In genomic region chr20:6169251-6169650, GRCh38 we compare ENCODE assay signal across 15 cellular contexts. TPM values are rescaled to one million over a fixed set of nuclear protein-coding genes. Genes with fewer than 3 reads are reported as not detected.
DNase-seq lines count a peak whose midpoint lies in the region; ATAC-seq and TF ChIP-seq lines count a peak whose summit lies in the region.
"Had no signal": no experiment of that assay in that cellular context is flagged by ENCODE, and none has a peak within 500 bp of the region (broad histone marks: within the 10 kb centered on the region; RNA-seq: fewer than 3 reads in every experiment).

No MANE protein-coding gene starts in this region.

- no peaks in the 10 kb centered on the region for H3K9me2 ChIP-seq in MM.1S (replicated peaks; ENCODE audit: insufficient read depth, low read length)

- no peak overlapping the region for H3K27ac Mint-ChIP-seq in neural progenitor cell
- H3K27ac Mint-ChIP-seq: activated CD4-positive, alpha-beta T cell treated with anti-CD3 and anti-CD28 coated beads, Interleukin-2, amount 10 ng/mL, durations not matched to agents 24 days and 14 days; activated naive CD4-positive, alpha-beta T cell treated with anti-CD3 and anti-CD28 coated beads, Interleukin-2, amount 50 U/mL, for 72 hours; nephron; stimulated activated naive B cell treated with anti-CD40 and anti-IgM and Interleukin-4, amounts not matched to agents 10 μg/mL and 1 μg/mL and 100 μg/mL, for 72 hours had no signal

- ATAC-seq in sciatic nerve = no peak
- ATAC-seq: activated naive CD4-positive, alpha-beta T cell treated with anti-CD3 and anti-CD28 coated beads, Interleukin-2, amount 50 U/mL, for 72 hours; stimulated activated naive B cell treated with anti-CD40 and anti-IgM and Interleukin-4, amounts not matched to agents 10 μg/mL and 1 μg/mL and 100 μg/mL, for 72 hours had no signal

- H4K20me1 ChIP-seq in MM.1S (ENCODE audit: insufficient read depth, low read length) = no peaks in the 10 kb centered on the region
- no peaks in the 10 kb centered on the region for H4K20me1 ChIP-seq in neural progenitor cell (ENCODE audit: low read depth)

- H3K4me3 Mint-ChIP-seq in neural progenitor cell = no peak overlapping the region
- H3K4me3 Mint-ChIP-seq: activated CD4-positive, alpha-beta T cell treated with anti-CD3 and anti-CD28 coated beads, Interleukin-2, amount 10 ng/mL, durations not matched to agents 24 days and 14 days; nephron; stimulated activated naive B cell treated with anti-CD40 and anti-IgM and Interleukin-4, amounts not matched to agents 10 μg/mL and 1 μg/mL and 100 μg/mL, for 72 hours had no signal

- H3K4me1 ChIP-seq in MM.1S (ENCODE audit: low read length) = 0 out of 2 replicates have a peak, but pooled peaks cover 11% of the 10 kb centered on the region
- H3K4me1 ChIP-seq in neural progenitor cell = no peaks in the 10 kb centered on the region
- H3K4me1 ChIP-seq: SJCRH30 had no signal

- no peaks in the 10 kb centered on the region for H3K36me3 ChIP-seq in MM.1S (replicated peaks; ENCODE audit: insufficient read depth, low read length)
- H3K36me3 ChIP-seq in brain microvascular endothelial cell (replicated peaks) = no peaks in the 10 kb centered on the region
- no peaks in the 10 kb centered on the region for H3K36me3 ChIP-seq in neural progenitor cell
- H3K36me3 ChIP-seq: SJCRH30 had no signal

- H3K79me2 ChIP-seq in MM.1S (ENCODE audit: low read length) = no peaks in the 10 kb centered on the region
- no peaks in the 10 kb centered on the region for H3K79me2 ChIP-seq in neural progenitor cell (ENCODE audit: low read depth)

- H2AFZ ChIP-seq in MM.1S (ENCODE audit: low read length) (no peak overlapping the region), neural progenitor cell (replicated peaks) (no peak overlapping the region)

- DNase-seq in DMS 273 (lab: John Stamatoyannopoulos, UW; ENCODE audit: unreplicated experiment) (peak; percentile 17), DMS 273 treated with DMSO at 0.1 percent for 48 hours (lab: John Stamatoyannopoulos, UW) (no peak), MM.1S (peak; percentile 33), brain microvascular endothelial cell (peak; percentile 50), neural progenitor cell (ENCODE audit: low spot score) (no peak), NCI-H1417 treated with DMSO at 0.1 percent for 48 hours (lab: John Stamatoyannopoulos, UW) (no peak), sciatic nerve (ENCODE audit: low spot score) (no peak), UCSD-AML1 (lab: John Stamatoyannopoulos, UW; ENCODE audit: unreplicated experiment) (no peak)
- DNase-seq: activated CD4-positive, alpha-beta T cell treated with anti-CD3 and anti-CD28 coated beads, Interleukin-2, amount 10 ng/mL, durations not matched to agents 24 days and 14 days; effector memory CD4-positive, alpha-beta T cell; NCI-H2029; SJCRH30; stimulated activated naive B cell treated with anti-CD40 and anti-IgM and Interleukin-4, amounts not matched to agents 10 μg/mL and 1 μg/mL and 100 μg/mL, for 72 hours had no signal

- peaks cover 4% of the 10 kb centered on the region for H3K27me3 Mint-ChIP-seq in neural progenitor cell (ENCODE audit: insufficient read depth, low read depth)
- H3K27me3 Mint-ChIP-seq: activated CD4-positive, alpha-beta T cell treated with anti-CD3 and anti-CD28 coated beads, Interleukin-2, amount 10 ng/mL, durations not matched to agents 24 days and 14 days had no signal

- H3K9me3 Mint-ChIP-seq in neural progenitor cell = peaks cover 6% of the 10 kb centered on the region
- H3K9me3 Mint-ChIP-seq: activated CD4-positive, alpha-beta T cell treated with anti-CD3 and anti-CD28 coated beads, Interleukin-2, amount 10 ng/mL, durations not matched to agents 24 days and 14 days had no signal

- no peaks in the 10 kb centered on the region for H3K36me3 Mint-ChIP-seq in neural progenitor cell
- H3K36me3 Mint-ChIP-seq: activated naive CD4-positive, alpha-beta T cell treated with anti-CD3 and anti-CD28 coated beads, Interleukin-2, amount 50 U/mL, for 72 hours; stimulated activated naive B cell treated with anti-CD40 and anti-IgM and Interleukin-4, amounts not matched to agents 10 μg/mL and 1 μg/mL and 100 μg/mL, for 72 hours had no signal

- intact Hi-C loops in sciatic nerve (cut with DNase I) = no loop called here

- H3K9me3 ChIP-seq in MM.1S (replicated peaks; ENCODE audit: insufficient read depth, low read length) (no peaks in the 10 kb centered on the region), neural progenitor cell (ENCODE audit: low read depth) (no peaks in the 10 kb centered on the region)
- H3K9me3 ChIP-seq: SJCRH30 had no signal

- in situ Hi-C loops in brain microvascular endothelial cell (cut with HindIII; ENCODE audit: low pct_ligation_motif_present, low sequenced_read_pairs) = no loop called here

- H3K4me1 Mint-ChIP-seq in neural progenitor cell = no peaks in the 10 kb centered on the region
- H3K4me1 Mint-ChIP-seq: activated CD4-positive, alpha-beta T cell treated with anti-CD3 and anti-CD28 coated beads, Interleukin-2, amount 10 ng/mL, durations not matched to agents 24 days and 14 days; stimulated activated naive B cell treated with anti-CD40 and anti-IgM and Interleukin-4, amounts not matched to agents 10 μg/mL and 1 μg/mL and 100 μg/mL, for 72 hours had no signal

- H3K4me3 ChIP-seq in MM.1S (ENCODE audit: low read length) = no peak overlapping the region
- no peak overlapping the region for H3K4me3 ChIP-seq in brain microvascular endothelial cell (ENCODE audit: low read depth, low read length)
- H3K4me3 ChIP-seq in neural progenitor cell = no peak overlapping the region
- H3K4me3 ChIP-seq: SJCRH30 had no signal

- H3K9ac ChIP-seq in MM.1S (ENCODE audit: low read length) = no peak overlapping the region
- H3K9ac ChIP-seq in neural progenitor cell = no peak overlapping the region

- no peak overlapping the region for H3K27ac ChIP-seq in MM.1S (ENCODE audit: low read length)
- H3K27ac ChIP-seq in brain microvascular endothelial cell = no peak overlapping the region
- H3K27ac ChIP-seq in neural progenitor cell = no peak overlapping the region
- H3K27ac ChIP-seq: SJCRH30 had no signal

- no peaks in the 10 kb centered on the region for H3K27me3 ChIP-seq in MM.1S (replicated peaks; ENCODE audit: insufficient read depth, low read length)
- no peaks in the 10 kb centered on the region for H3K27me3 ChIP-seq in brain microvascular endothelial cell (replicated peaks)
- no peaks in the 10 kb centered on the region for H3K27me3 ChIP-seq in neural progenitor cell

- peak; percentile 33 for TF ChIP-seq CTCF in MM.1S (IDR thresholded peaks at IDR 0.05; ENCODE audit: low read length)
- peak; percentile 33 for TF ChIP-seq CTCF in brain microvascular endothelial cell (IDR thresholded peaks at IDR 0.05; ENCODE audit: low read depth, low read length, missing control alignments)
- TF ChIP-seq CTCF in neural progenitor cell (IDR thresholded peaks at IDR 0.05) = peak; percentile 18

- no peaks in the 10 kb centered on the region for H3F3A ChIP-seq in MM.1S (ENCODE audit: insufficient read depth, low read length)
- no peaks in the 10 kb centered on the region for H3F3A ChIP-seq in neural progenitor cell (ENCODE audit: low read depth)

- H3K4me2 ChIP-seq in MM.1S (ENCODE audit: low read depth, low read length) (no peak overlapping the region), neural progenitor cell (no peak overlapping the region)

RNA-seq across cellular contexts. Expression of gene FERMT1, which starts 46.4 kb away (rescaled TPM):
- total RNA-seq in neural progenitor cell (ENCODE audit: low replicate concordance) (1.3 and 1.6 TPM in 2 replicates), sciatic nerve (3.5 TPM)

Comparison
In these comparisons a context has a peak if more than half of its experiments do, and no peak if none do; other contexts are left out.
1. DNase-seq: peak in DMS 273 (single experiment), MM.1S (single experiment) and brain microvascular endothelial cell (single experiment); none in DMS 273 treated with DMSO at 0.1 percent for 48 hours (single experiment), neural progenitor cell (single experiment), NCI-H1417 treated with DMSO at 0.1 percent for 48 hours (single experiment), sciatic nerve (single experiment) and UCSD-AML1 (single experiment).
2. Peak in every context shown above with its lines, with median percentiles within 50 percentile points of each other: CTCF ChIP-seq.